1 cellular context compared by ENCODE assay signal in genomic region chr10:112959207-112959838, GRCh38.
TF ChIP-seq lines count a peak whose summit lies in the region.

No MANE protein-coding gene starts in this region.

TF ChIP-seq in HEK293, 187 proteins besides CTCF, POLR2A, EP300 and RAD21 (continued from another document and continues in another):
- TF ChIP-seq GLI2 (tag by site-specific recombination; IDR thresholded peaks at IDR 0.05; ENCODE audit: borderline replicate concordance, low read depth) (no peak), ZSCAN16 (tag by site-specific recombination; IDR thresholded peaks at IDR 0.05) (no peak), ZNF549 (tag by site-specific recombination; IDR thresholded peaks at IDR 0.05) (no peak), ZNF600 (tag by site-specific recombination; IDR thresholded peaks at IDR 0.05) (0 out of 2 replicates have a peak, but pooled peaks have one; percentile 33), BCL11B (tag by site-specific recombination; IDR thresholded peaks at IDR 0.05; ENCODE audit: low read depth) (peak; percentile 11; the same call in 1 of the 2 replicates), OVOL3 (tag by site-specific recombination; IDR thresholded peaks at IDR 0.05) (no peak), REPIN1 (tag by site-specific recombination; IDR thresholded peaks at IDR 0.05; ENCODE audit: low read depth) (no peak; the same call in 1 of the 2 replicates), ZNF530 (tag by site-specific recombination; IDR thresholded peaks at IDR 0.05; ENCODE audit: low read depth) (no peak), ZNF664 (tag by site-specific recombination; IDR thresholded peaks at IDR 0.05) (no peak; the same call in 1 of the 2 replicates), ZNF473 (tag by site-specific recombination; IDR thresholded peaks at IDR 0.05) (no peak), ZNF324 (tag by site-specific recombination; IDR thresholded peaks at IDR 0.05) (peak; percentile 55; the same call in 1 of the 2 replicates), ZNF426 (tag by site-specific recombination; IDR thresholded peaks at IDR 0.05) (no peak), ZBTB1 (tag by site-specific recombination; IDR thresholded peaks at IDR 0.05) (no peak), HOXD13 (CRISPR knock-in tag; IDR thresholded peaks at IDR 0.05; ENCODE audit: borderline replicate concordance) (peak; percentile 42; the same call in 1 of the 2 replicates), ZFP37 (tag by site-specific recombination; IDR thresholded peaks at IDR 0.05) (no peak), ZNF544 (tag by site-specific recombination; IDR thresholded peaks at IDR 0.05) (no peak), ZEB2 (tag by site-specific recombination; IDR thresholded peaks at IDR 0.05) (peak; percentile 39; the same call in 1 of the 2 replicates), ZNF701 (tag by site-specific recombination; IDR thresholded peaks at IDR 0.05) (no peak), ZNF404 (tag by site-specific recombination; IDR thresholded peaks at IDR 0.05) (no peak), ZNF138 (tag by site-specific recombination; IDR thresholded peaks at IDR 0.05; ENCODE audit: borderline replicate concordance) (no peak), ZFP69B (tag by site-specific recombination; IDR thresholded peaks at IDR 0.05) (no peak), PRDM1 (tag by site-specific recombination; IDR thresholded peaks at IDR 0.05) (peak; percentile 89), PBX3 (CRISPR knock-in tag; IDR thresholded peaks at IDR 0.05) (no peak), MYNN (tag by site-specific recombination; IDR thresholded peaks at IDR 0.05; ENCODE audit: borderline replicate concordance) (no peak), ZNF837 (tag by site-specific recombination; IDR thresholded peaks at IDR 0.05) (no peak), ZNF747 (tag by site-specific recombination; IDR thresholded peaks at IDR 0.05) (no peak), ZNF629 (tag by site-specific recombination; IDR thresholded peaks at IDR 0.05) (peak; percentile 77), ZNF18 (tag by site-specific recombination; IDR thresholded peaks at IDR 0.05) (no peak), ZNF335 (tag by site-specific recombination; conservative IDR thresholded peaks at IDR 0.05) (peak; percentile 26), ZNF423 (tag by site-specific recombination; IDR thresholded peaks at IDR 0.05) (no peak), MZF1 (tag by site-specific recombination; IDR thresholded peaks at IDR 0.05; ENCODE audit: borderline replicate concordance) (peak; percentile 95), RBAK (tag by site-specific recombination; IDR thresholded peaks at IDR 0.05) (no peak), ZBTB17 (tag by site-specific recombination; IDR thresholded peaks at IDR 0.05) (peak; percentile 52; the same call in 1 of the 2 replicates), ZNF174 (tag by site-specific recombination; IDR thresholded peaks at IDR 0.05) (no peak), ZBTB11 (tag by site-specific recombination; conservative IDR thresholded peaks at IDR 0.05; ENCODE audit: low read depth) (no peak), ZNF776 (tag by site-specific recombination; IDR thresholded peaks at IDR 0.05; ENCODE audit: borderline replicate concordance) (no peak)
- TF ChIP-seq, protein P1, sequence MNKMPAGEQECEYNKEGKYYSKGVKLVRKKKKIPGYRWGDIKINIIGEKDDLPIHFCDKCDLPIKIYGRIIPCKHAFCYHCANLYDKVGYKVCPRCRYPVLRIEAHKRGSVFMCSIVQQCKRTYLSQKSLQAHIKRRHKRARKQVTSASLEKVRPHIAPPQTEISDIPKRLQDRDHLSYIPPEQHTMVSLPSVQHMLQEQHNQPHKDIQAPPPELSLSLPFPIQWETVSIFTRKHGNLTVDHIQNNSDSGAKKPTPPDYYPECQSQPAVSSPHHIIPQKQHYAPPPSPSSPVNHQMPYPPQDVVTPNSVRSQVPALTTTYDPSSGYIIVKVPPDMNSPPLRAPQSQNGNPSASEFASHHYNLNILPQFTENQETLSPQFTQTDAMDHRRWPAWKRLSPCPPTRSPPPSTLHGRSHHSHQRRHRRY (tag by site-specific recombination; IDR thresholded peaks at IDR 0.05) = no peak
- TF ChIP-seq, protein P2, sequence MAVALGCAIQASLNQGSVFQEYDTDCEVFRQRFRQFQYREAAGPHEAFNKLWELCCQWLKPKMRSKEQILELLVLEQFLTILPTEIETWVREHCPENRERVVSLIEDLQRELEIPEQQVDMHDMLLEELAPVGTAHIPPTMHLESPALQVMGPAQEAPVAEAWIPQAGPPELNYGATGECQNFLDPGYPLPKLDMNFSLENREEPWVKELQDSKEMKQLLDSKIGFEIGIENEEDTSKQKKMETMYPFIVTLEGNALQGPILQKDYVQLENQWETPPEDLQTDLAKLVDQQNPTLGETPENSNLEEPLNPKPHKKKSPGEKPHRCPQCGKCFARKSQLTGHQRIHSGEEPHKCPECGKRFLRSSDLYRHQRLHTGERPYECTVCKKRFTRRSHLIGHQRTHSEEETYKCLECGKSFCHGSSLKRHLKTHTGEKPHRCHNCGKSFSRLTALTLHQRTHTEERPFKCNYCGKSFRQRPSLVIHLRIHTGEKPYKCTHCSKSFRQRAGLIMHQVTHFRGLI (tag by site-specific recombination; IDR thresholded peaks at IDR 0.05) = no peak
- TF ChIP-seq, protein P3, sequence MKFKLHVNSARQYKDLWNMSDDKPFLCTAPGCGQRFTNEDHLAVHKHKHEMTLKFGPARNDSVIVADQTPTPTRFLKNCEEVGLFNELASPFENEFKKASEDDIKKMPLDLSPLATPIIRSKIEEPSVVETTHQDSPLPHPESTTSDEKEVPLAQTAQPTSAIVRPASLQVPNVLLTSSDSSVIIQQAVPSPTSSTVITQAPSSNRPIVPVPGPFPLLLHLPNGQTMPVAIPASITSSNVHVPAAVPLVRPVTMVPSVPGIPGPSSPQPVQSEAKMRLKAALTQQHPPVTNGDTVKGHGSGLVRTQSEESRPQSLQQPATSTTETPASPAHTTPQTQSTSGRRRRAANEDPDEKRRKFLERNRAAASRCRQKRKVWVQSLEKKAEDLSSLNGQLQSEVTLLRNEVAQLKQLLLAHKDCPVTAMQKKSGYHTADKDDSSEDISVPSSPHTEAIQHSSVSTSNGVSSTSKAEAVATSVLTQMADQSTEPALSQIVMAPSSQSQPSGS (tag by site-specific recombination; IDR thresholded peaks at IDR 0.05; ENCODE audit: low read depth) = no peak
- TF ChIP-seq, protein P4, sequence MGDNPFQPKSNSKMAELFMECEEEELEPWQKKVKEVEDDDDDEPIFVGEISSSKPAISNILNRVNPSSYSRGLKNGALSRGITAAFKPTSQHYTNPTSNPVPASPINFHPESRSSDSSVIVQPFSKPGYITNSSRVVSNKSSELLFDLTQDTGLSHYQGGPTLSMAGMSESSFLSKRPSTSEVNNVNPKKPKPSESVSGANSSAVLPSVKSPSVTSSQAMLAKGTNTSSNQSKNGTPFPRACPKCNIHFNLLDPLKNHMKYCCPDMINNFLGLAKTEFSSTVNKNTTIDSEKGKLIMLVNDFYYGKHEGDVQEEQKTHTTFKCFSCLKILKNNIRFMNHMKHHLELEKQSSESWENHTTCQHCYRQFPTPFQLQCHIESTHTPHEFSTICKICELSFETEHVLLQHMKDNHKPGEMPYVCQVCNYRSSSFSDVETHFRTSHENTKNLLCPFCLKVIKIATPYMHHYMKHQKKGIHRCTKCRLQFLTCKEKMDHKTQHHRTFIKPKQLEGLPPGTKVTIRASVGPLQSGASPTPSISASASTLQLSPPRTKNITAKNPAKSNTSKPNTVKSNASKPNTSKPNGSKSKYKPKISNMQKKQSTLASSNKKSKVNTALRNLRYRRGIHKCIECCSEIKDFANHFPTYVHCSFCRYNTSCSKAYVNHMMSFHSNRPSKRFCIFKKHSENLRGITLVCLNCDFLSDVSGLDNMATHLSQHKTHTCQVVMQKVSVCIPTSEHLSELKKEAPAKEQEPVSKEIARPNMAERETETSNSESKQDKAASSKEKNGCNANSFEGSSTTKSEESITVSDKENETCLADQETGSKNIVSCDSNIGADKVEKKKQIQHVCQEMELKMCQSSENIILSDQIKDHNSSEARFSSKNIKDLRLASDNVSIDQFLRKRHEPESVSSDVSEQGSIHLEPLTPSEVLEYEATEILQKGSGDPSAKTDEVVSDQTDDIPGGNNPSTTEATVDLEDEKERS (tag by site-specific recombination; IDR thresholded peaks at IDR 0.05) = no peak
- TF ChIP-seq, protein P5, sequence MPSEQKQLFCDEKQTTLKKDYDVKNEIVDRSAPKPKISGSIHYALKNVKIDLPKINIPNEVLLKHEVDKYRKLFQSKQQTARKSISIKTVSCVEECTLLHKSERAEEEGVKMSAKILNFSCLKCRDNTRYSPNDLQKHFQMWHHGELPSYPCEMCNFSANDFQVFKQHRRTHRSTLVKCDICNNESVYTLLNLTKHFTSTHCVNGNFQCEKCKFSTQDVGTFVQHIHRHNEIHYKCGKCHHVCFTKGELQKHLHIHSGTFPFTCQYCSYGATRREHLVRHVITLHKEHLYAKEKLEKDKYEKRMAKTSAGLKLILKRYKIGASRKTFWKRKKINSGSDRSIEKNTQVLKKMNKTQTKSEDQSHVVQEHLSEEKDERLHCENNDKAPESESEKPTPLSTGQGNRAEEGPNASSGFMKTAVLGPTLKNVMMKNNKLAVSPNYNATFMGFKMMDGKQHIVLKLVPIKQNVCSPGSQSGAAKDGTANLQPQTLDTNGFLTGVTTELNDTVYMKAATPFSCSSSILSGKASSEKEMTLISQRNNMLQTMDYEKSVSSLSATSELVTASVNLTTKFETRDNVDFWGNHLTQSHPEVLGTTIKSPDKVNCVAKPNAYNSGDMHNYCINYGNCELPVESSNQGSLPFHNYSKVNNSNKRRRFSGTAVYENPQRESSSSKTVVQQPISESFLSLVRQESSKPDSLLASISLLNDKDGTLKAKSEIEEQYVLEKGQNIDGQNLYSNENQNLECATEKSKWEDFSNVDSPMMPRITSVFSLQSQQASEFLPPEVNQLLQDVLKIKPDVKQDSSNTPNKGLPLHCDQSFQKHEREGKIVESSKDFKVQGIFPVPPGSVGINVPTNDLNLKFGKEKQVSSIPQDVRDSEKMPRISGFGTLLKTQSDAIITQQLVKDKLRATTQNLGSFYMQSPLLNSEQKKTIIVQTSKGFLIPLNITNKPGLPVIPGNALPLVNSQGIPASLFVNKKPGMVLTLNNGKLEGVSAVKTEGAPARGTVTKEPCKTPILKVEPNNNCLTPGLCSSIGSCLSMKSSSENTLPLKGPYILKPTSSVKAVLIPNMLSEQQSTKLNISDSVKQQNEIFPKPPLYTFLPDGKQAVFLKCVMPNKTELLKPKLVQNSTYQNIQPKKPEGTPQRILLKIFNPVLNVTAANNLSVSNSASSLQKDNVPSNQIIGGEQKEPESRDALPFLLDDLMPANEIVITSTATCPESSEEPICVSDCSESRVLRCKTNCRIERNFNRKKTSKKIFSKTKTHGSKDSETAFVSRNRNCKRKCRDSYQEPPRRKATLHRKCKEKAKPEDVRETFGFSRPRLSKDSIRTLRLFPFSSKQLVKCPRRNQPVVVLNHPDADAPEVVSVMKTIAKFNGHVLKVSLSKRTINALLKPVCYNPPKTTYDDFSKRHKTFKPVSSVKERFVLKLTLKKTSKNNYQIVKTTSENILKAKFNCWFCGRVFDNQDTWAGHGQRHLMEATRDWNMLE (tag by site-specific recombination; conservative IDR thresholded peaks at IDR 0.05; ENCODE audit: low read depth) = no peak
